In the genomic region with DNA sequence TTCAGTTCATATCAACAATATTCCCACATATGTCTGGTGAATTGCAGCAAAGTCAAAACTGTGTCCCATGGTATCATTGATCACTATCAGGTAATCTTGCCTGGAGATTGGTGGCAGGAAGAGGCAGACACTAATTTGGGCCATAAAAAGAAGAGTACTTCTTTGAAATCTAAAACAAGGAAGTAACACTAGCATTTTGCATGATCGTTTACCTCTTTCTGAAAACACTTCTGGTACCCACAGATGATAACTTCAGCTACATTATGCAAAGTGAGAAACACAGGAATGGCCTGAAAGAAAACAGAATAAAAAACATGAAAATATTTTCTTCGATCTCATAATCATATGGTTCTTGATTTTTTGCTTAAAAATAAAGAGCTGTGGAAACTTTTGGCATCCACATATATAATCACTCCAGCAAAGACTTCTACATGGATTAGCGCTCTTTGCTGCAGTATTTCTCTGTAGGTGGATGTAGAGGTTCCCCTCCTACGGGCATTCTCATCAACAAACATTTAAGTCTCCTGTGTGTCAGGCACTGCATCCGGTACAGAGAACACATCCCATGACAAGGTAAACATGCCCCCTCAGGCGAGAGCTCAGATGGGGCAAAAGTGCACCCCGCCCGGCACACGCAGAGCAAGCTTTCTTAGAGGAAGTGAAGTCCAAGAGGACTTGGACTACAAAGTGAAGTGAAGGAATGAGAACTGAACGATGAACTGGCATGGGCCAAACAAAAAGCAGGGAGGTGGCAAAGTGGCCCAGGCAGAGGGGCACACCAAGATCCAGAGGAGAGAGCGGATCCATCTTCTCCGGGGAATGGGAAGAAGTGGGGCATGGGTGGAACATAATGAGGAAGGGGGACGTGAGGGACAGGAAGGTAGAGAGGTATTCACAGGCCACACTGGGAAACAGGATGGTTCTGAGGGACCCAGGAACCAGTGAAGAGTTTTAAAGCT, we compare ENCODE assay signal across 13 cellular contexts.
DNase-seq lines count a peak whose midpoint lies in the region; ATAC-seq, FAIRE-seq and TF ChIP-seq lines count a peak whose summit lies in the region.
"Had no signal": no experiment of that assay in that cellular context is flagged by ENCODE, and none has a peak within 500 bp of the region (broad histone marks: within the 10 kb centered on the region; RNA-seq: fewer than 3 reads in every experiment).

No MANE protein-coding gene starts in this region.

- H3K79me1 ChIP-seq in neuronal stem cell (ENCODE audit: low read depth, low read length) = no peaks in the 10 kb centered on the region

- no peak overlapping the region for H2BK15ac ChIP-seq in neuronal stem cell (ENCODE audit: low read length)

- H2BK5ac ChIP-seq in neuronal stem cell (ENCODE audit: low read length) = peak overlapping the region; percentile 85

- peaks cover 19% of the 10 kb centered on the region for H3K4me1 Mint-ChIP-seq in activated CD4-positive, alpha-beta memory T cell treated with anti-CD3 and anti-CD28 coated beads, Interleukin-2, amount 10 ng/mL, durations not matched to agents 7 days and 5 days
- H3K4me1 Mint-ChIP-seq in activated CD4-positive, alpha-beta memory T cell treated with anti-CD3 and anti-CD28 coated beads for 36 hours (ENCODE audit: low read depth) = peaks cover 14% of the 10 kb centered on the region
- peaks cover 11% of the 10 kb centered on the region for H3K4me1 Mint-ChIP-seq in T-helper 17 cell

- POLR2A ChIA-PET in activated CD4-positive, alpha-beta memory T cell treated with anti-CD3 and anti-CD28 coated beads, Interleukin-2, amount 10 ng/mL, durations not matched to agents 7 days and 5 days (lab: Charles Lee) = no interaction called here
- POLR2A ChIA-PET in activated CD4-positive, alpha-beta memory T cell treated with anti-CD3 and anti-CD28 coated beads for 36 hours (lab: Charles Lee) = no interaction called here

- no peak overlapping the region for H3K4me3 ChIP-seq in neuronal stem cell (ENCODE audit: low read length in 2 of 2)
- H3K4me3 ChIP-seq in esophagus squamous epithelium = no peak overlapping the region
- H3K4me3 ChIP-seq: gastrocnemius medialis had no signal

- no peak overlapping the region for H3K9ac ChIP-seq in neuronal stem cell (ENCODE audit: low read depth, low read length, poor library complexity)

- no peaks in the 10 kb centered on the region for H3K36me3 Mint-ChIP-seq in activated CD4-positive, alpha-beta memory T cell treated with anti-CD3 and anti-CD28 coated beads, Interleukin-2, amount 10 ng/mL, durations not matched to agents 7 days and 5 days (ENCODE audit: low read depth)
- peaks cover 2% of the 10 kb centered on the region for H3K36me3 Mint-ChIP-seq in activated CD4-positive, alpha-beta memory T cell treated with anti-CD3 and anti-CD28 coated beads for 36 hours
- H3K36me3 Mint-ChIP-seq in T-helper 17 cell (ENCODE audit: low read depth) = peaks cover 2% of the 10 kb centered on the region

- peak overlapping the region; percentile 45 for H3K18ac ChIP-seq in neuronal stem cell (ENCODE audit: low read length)

- no peak for TF ChIP-seq CTCF in esophagus squamous epithelium (IDR thresholded peaks at IDR 0.05)

- CTCF ChIA-PET in activated CD4-positive, alpha-beta memory T cell treated with anti-CD3 and anti-CD28 coated beads, Interleukin-2, amount 10 ng/mL, durations not matched to agents 7 days and 5 days (lab: Charles Lee) = interaction anchor here (0.7 to 3.5 kb wide), 2 partner anchors 25 to 27 kb away, joined by 5 to 9 read pairs; no protein-coding TSS in a partner anchor
- CTCF ChIA-PET in activated CD4-positive, alpha-beta memory T cell treated with anti-CD3 and anti-CD28 coated beads for 36 hours (lab: Charles Lee) = no interaction called here

- intact Hi-C loops in activated CD4-positive, alpha-beta memory T cell treated with anti-CD3 and anti-CD28 coated beads for 36 hours (cut with micrococcal nuclease) = no loop called here
- intact Hi-C loops in esophagus squamous epithelium (cut with DNase I) = loop anchor here (5.0 kb wide), 1 partner anchor 258 kb away; no protein-coding TSS in a partner anchor

- no peak overlapping the region for H2BK12ac ChIP-seq in neuronal stem cell (ENCODE audit: low read length)

- no peak overlapping the region for H4K8ac ChIP-seq in neuronal stem cell (ENCODE audit: low read depth, low read length)

- H3K9me3 ChIP-seq in T-helper 17 cell (ENCODE audit: control insufficient read depth, low read length, poor library complexity, severe bottlenecking) (no peaks in the 10 kb centered on the region), neuronal stem cell (replicated peaks in 1 of 2; ENCODE audit: control insufficient read depth in 2 of 2, insufficient read depth in 1 of 2, low read depth in 1 of 2, low read length in 2 of 2) (no peaks in the 10 kb centered on the region), esophagus squamous epithelium (no peaks in the 10 kb centered on the region)
- H3K9me3 ChIP-seq: gastrocnemius medialis had no signal

- H2AFZ ChIP-seq in neuronal stem cell (ENCODE audit: low read length) = no peak overlapping the region

- no peak overlapping the region for H2BK120ac ChIP-seq in neuronal stem cell (ENCODE audit: low read depth, low read length)

- no peaks in the 10 kb centered on the region for H3K9me3 Mint-ChIP-seq in activated CD4-positive, alpha-beta memory T cell treated with anti-CD3 and anti-CD28 coated beads, Interleukin-2, amount 10 ng/mL, durations not matched to agents 7 days and 5 days
- no peaks in the 10 kb centered on the region for H3K9me3 Mint-ChIP-seq in activated CD4-positive, alpha-beta memory T cell treated with anti-CD3 and anti-CD28 coated beads for 36 hours

- no peak for FAIRE-seq in urothelium cell line (lab: Jason Lieb, UNC)

- no peak for TF ChIP-seq POLR2A in esophagus squamous epithelium (IDR thresholded peaks at IDR 0.05)

- no CpG with 5 or more reads among the region's 13 CpGs for WGBS in neuronal stem cell (ENCODE audit: extremely low coverage in 2 of 2, insufficient read length in 2 of 2, insufficient replicate concordance in 1 of 2), 2 donors
- WGBS in esophagus squamous epithelium, 2 donors = 82 to 87% methylated on average over 12 of the region's 13 CpGs

- H3K36me3 ChIP-seq in neuronal stem cell (replicated peaks in 1 of 2; ENCODE audit: control insufficient read depth in 2 of 2, insufficient read depth in 2 of 2, low read length in 2 of 2) (peaks cover 0 to 10% of the 10 kb centered on the region in 2 donors), esophagus squamous epithelium (no peaks in the 10 kb centered on the region)
- H3K36me3 ChIP-seq: gastrocnemius medialis had no signal

- peaks cover 0 to 4% of the 10 kb centered on the region in 2 donors for H3K4me1 ChIP-seq in neuronal stem cell (ENCODE audit: control insufficient read depth in 2 of 2, insufficient read depth in 1 of 2, low read depth in 1 of 2, low read length in 2 of 2)
- H3K4me1 ChIP-seq in esophagus squamous epithelium = no peaks in the 10 kb centered on the region
- H3K4me1 ChIP-seq: gastrocnemius medialis had no signal

- no peak overlapping the region for H3K4me3 Mint-ChIP-seq in activated CD4-positive, alpha-beta memory T cell treated with anti-CD3 and anti-CD28 coated beads, Interleukin-2, amount 10 ng/mL, durations not matched to agents 7 days and 5 days
- no peak overlapping the region for H3K4me3 Mint-ChIP-seq in activated CD4-positive, alpha-beta memory T cell treated with anti-CD3 and anti-CD28 coated beads for 36 hours
- no peak overlapping the region for H3K4me3 Mint-ChIP-seq in T-helper 17 cell

- H3K27ac ChIP-seq in neuronal stem cell (replicated peaks; ENCODE audit: low read length) = no peak overlapping the region
- H3K27ac ChIP-seq in esophagus squamous epithelium = no peak overlapping the region
- H3K27ac ChIP-seq: gastrocnemius medialis had no signal

- H4K91ac ChIP-seq in neuronal stem cell (ENCODE audit: low read depth, low read length, poor library complexity) = no peak overlapping the region

- no peak overlapping the region for H3K4me2 ChIP-seq in neuronal stem cell (ENCODE audit: insufficient read depth, low read length, poor library complexity, severe bottlenecking)

- no peak overlapping the region for H3K23ac ChIP-seq in neuronal stem cell (ENCODE audit: low read depth, low read length, poor library complexity)

- H3K27me3 ChIP-seq in neuronal stem cell (ENCODE audit: control insufficient read depth in 3 of 3, insufficient read depth in 3 of 3, low read depth in 1 of 3, low read length in 3 of 3) (no peaks in the 10 kb centered on the region), esophagus squamous epithelium (no peaks in the 10 kb centered on the region)
- H3K27me3 ChIP-seq: gastrocnemius medialis had no signal

- ATAC-seq in HG02678 (IDR thresholded peaks at IDR 0.05; ENCODE audit: unreplicated experiment) = peak; percentile 53
- no peak for ATAC-seq in T-helper 17 cell
- ATAC-seq: gastrocnemius medialis had no signal

- DNase-seq in activated CD4-positive, alpha-beta memory T cell treated with anti-CD3 and anti-CD28 coated beads, Interleukin-2, amount 10 ng/mL, durations not matched to agents 7 days and 5 days = no peak
- DNase-seq in activated CD4-positive, alpha-beta memory T cell treated with anti-CD3 and anti-CD28 coated beads for 36 hours = no peak
- no peak for DNase-seq in T-helper 17 cell
- DNase-seq in neuronal stem cell (ENCODE audit: low spot score) = no peak
- no peak for DNase-seq in urothelium cell line (ENCODE audit: low spot score)
- DNase-seq in esophagus squamous epithelium (lab: John Stamatoyannopoulos, UW) = no peak
- DNase-seq in NCI-H2171 treated with DMSO at 0.1 percent for 48 hours (lab: John Stamatoyannopoulos, UW) = no peak
- DNase-seq: gastrocnemius medialis; NCI-H446 treated with DMSO at 0.1 percent for 48 hours; posterior cingulate gyrus; SIG-M5; stimulated activated CD4-positive, alpha-beta T cell treated with anti-CD3 and anti-CD28 coated beads, Interleukin-1b, Interleukin-23, amount 100 ng/mL, for 48 hours had no signal

- H3K4ac ChIP-seq in neuronal stem cell (ENCODE audit: low read length) = no peak overlapping the region

- no peaks in the 10 kb centered on the region for H3K27me3 Mint-ChIP-seq in activated CD4-positive, alpha-beta memory T cell treated with anti-CD3 and anti-CD28 coated beads, Interleukin-2, amount 10 ng/mL, durations not matched to agents 7 days and 5 days
- H3K27me3 Mint-ChIP-seq in activated CD4-positive, alpha-beta memory T cell treated with anti-CD3 and anti-CD28 coated beads for 36 hours = no peaks in the 10 kb centered on the region
- H3K27me3 Mint-ChIP-seq in T-helper 17 cell = no peaks in the 10 kb centered on the region

- peak overlapping the region; percentile 34 for H2AK5ac ChIP-seq in neuronal stem cell (ENCODE audit: low read depth, low read length)

- H3K27ac Mint-ChIP-seq in activated CD4-positive, alpha-beta memory T cell treated with anti-CD3 and anti-CD28 coated beads, Interleukin-2, amount 10 ng/mL, durations not matched to agents 7 days and 5 days = peak overlapping the region; percentile 57
- H3K27ac Mint-ChIP-seq in activated CD4-positive, alpha-beta memory T cell treated with anti-CD3 and anti-CD28 coated beads for 36 hours = no peak overlapping the region
- peak overlapping the region; percentile 88 for H3K27ac Mint-ChIP-seq in T-helper 17 cell

- no peak overlapping the region for H3K14ac ChIP-seq in neuronal stem cell (ENCODE audit: low read length)
